Comparison of ENCODE assay signal across 8 cellular contexts in the genomic region with DNA sequence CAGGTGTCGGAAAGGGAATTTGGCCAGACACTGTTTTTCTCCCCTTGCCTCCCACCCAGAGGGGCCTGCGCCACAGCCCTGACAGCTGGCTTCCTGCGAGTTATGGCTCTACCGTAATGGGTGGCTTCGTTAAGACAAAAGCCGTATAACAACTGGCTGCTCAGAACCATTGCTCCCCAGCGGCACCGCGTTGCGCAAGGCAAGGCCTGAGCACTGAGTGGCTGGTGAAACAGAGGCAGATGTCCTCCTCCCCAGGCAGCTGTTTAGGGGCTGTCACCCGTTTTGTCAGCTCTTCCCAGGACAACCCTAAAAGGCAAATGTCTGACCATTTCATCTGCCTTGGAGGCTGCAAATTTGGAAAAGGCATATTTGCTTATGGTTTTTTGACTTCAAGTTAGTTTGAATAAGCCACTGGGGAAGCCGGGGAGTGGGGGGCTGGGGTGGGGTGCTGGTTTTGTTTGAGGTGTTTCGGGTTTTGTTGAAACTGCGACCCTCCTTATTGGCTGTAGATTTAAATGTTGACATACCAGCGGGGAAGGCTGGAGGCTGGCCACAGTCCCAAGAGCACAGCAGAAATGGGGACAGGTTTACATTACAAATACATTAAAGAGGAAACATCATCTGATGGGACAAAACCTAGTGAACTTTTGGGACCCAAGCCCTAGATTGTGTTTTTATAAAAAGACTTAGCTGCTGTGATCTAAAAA. TPM values are rescaled to one million over a fixed set of nuclear protein-coding genes. Genes with fewer than 3 reads are reported as not detected.
DNase-seq lines count a peak whose midpoint lies in the region; ATAC-seq and TF ChIP-seq lines count a peak whose summit lies in the region.

No MANE protein-coding gene starts in this region.

- H2BK120ac ChIP-seq in H9 (ENCODE audit: low read depth, low read length, poor library complexity, severe bottlenecking): no peak overlapping the region

- H4K8ac ChIP-seq in H9 (replicated peaks; ENCODE audit: insufficient read length, low read depth, low read length): no peak overlapping the region

- H3K4ac ChIP-seq in H9 (ENCODE audit: low read depth, low read length): no peak overlapping the region

- H3K4me2 ChIP-seq in H9 (ENCODE audit: insufficient read depth, insufficient read length, low read length) (peak overlapping the region; percentile 93), MM.1S (ENCODE audit: low read depth, low read length) (no peak overlapping the region)

- peak overlapping the region; percentile 71 to 88; a peak in 4 of 5 replicates for H3K4me3 Mint-ChIP-seq in H9

- no peak overlapping the region for H2BK5ac ChIP-seq in H9 (ENCODE audit: insufficient read length, low read length)

- DNase-seq in H9 (peak; percentile 57), Peyer's patch (peak in 2 of 3 donors; percentile 46 to 73), caudate nucleus (lab: John Stamatoyannopoulos, UW) (peak in 16 of 61 donors; percentile 22 to 65 (median 40)), MM.1S (no peak)
- DNase-seq in NK-92 treated with Interleukin-12 subunit alpha and Interleukin-12 subunit beta, amount 100 ng/mL, for 24 hours (lab: John Stamatoyannopoulos, UW): no peak

- no peak overlapping the region for H3K23ac ChIP-seq in H9 (ENCODE audit: insufficient read length, low read depth, low read length)

- no peaks in the 10 kb centered on the region for H3F3A ChIP-seq in MM.1S (ENCODE audit: insufficient read depth, low read length)

- no peaks in the 10 kb centered on the region for H3K79me2 ChIP-seq in H9 (ENCODE audit: insufficient read depth, low read length)
- H3K79me2 ChIP-seq in MM.1S (ENCODE audit: low read length): no peaks in the 10 kb centered on the region

- no peak overlapping the region for H2AK5ac ChIP-seq in H9 (ENCODE audit: insufficient read length, low read length)

- no peak overlapping the region for H3K14ac ChIP-seq in H9 (ENCODE audit: insufficient read depth, low read length)

- no peak for TF ChIP-seq POLR2A in Peyer's patch (IDR thresholded peaks at IDR 0.05)

- peaks cover 19% of the 10 kb centered on the region; the same call in 1 of the 2 replicates for H3K27me3 ChIP-seq in H9 (ENCODE audit: insufficient read depth, low read length)
- peaks cover 0 to 22% of the 10 kb centered on the region in 2 donors for H3K27me3 ChIP-seq in Peyer's patch
- H3K27me3 ChIP-seq in mucosa of rectum (ENCODE audit: control insufficient read depth in 2 of 2, insufficient read depth in 2 of 2, low read length in 2 of 2): peaks cover 16 to 24% of the 10 kb centered on the region in 2 donors
- H3K27me3 ChIP-seq in MM.1S (replicated peaks; ENCODE audit: insufficient read depth, low read length): peaks cover 10% of the 10 kb centered on the region; the same call in 1 of the 2 replicates

- no peaks in the 10 kb centered on the region for H3K4me1 ChIP-seq in H9 (ENCODE audit: insufficient read depth, low read length)
- peaks cover 7 to 24% (median 14%) of the 10 kb centered on the region in 4 donors for H3K4me1 ChIP-seq in Peyer's patch
- H3K4me1 ChIP-seq in mucosa of rectum (ENCODE audit: control insufficient read depth in 2 of 2, insufficient read depth in 2 of 2, low read length in 2 of 2): peaks cover 0 to 6% of the 10 kb centered on the region in 2 donors
- H3K4me1 ChIP-seq in MM.1S (ENCODE audit: low read length): no peaks in the 10 kb centered on the region

- no peak overlapping the region for H3K27ac Mint-ChIP-seq in H9

- H4K5ac ChIP-seq in H9 (ENCODE audit: insufficient read length, low read depth, low read length): no peak overlapping the region

- H3K9me3 Mint-ChIP-seq in H9: peaks cover 0 to 2% of the 10 kb centered on the region in 2 experiments; a peak in 3 of 5 replicates

- H2BK15ac ChIP-seq in H9 (ENCODE audit: low read depth, low read length): no peak overlapping the region

- no CpG with 5 or more reads among the region's 15 CpGs for WGBS in H9 (ENCODE audit: extremely low coverage, insufficient read length, low lambda C conversion rate)

- no peaks in the 10 kb centered on the region for H3K79me1 ChIP-seq in H9 (ENCODE audit: insufficient read depth, low read depth, low read length, poor library complexity, severe bottlenecking)

- H2BK12ac ChIP-seq in H9 (ENCODE audit: insufficient read length, low read depth, low read length): no peak overlapping the region

- peak overlapping the region in 3 of 4 donors; percentile 50 to 80 (median 58) for H3K4me3 ChIP-seq in Peyer's patch
- H3K4me3 ChIP-seq in mucosa of rectum (ENCODE audit: low read length in 2 of 2): peak overlapping the region in 1 of 2 donors; percentile 63
- no peak overlapping the region for H3K4me3 ChIP-seq in MM.1S (ENCODE audit: low read length)

- no peaks in the 10 kb centered on the region for H3K9me2 ChIP-seq in MM.1S (replicated peaks; ENCODE audit: insufficient read depth, low read length)

- H3K36me3 ChIP-seq in Peyer's patch (no peaks in the 10 kb centered on the region), mucosa of rectum (ENCODE audit: control insufficient read depth in 2 of 2, insufficient read depth in 2 of 2, low read length in 2 of 2) (no peaks in the 10 kb centered on the region), MM.1S (replicated peaks; ENCODE audit: insufficient read depth, low read length) (no peaks in the 10 kb centered on the region)

- TF ChIP-seq CTCF in H9 (conservative IDR thresholded peaks at IDR 0.05) (no peak), Peyer's patch (IDR thresholded peaks at IDR 0.05) (no peak), MM.1S (IDR thresholded peaks at IDR 0.05; ENCODE audit: low read length) (no peak)

- H3K9me3 ChIP-seq in H9 (ENCODE audit: control insufficient read depth, low read depth, low read length) (no peaks in the 10 kb centered on the region), Peyer's patch (no peaks in the 10 kb centered on the region), mucosa of rectum (ENCODE audit: control insufficient read depth in 2 of 2, low read length in 2 of 2) (no peaks in the 10 kb centered on the region), MM.1S (replicated peaks; ENCODE audit: insufficient read depth, low read length) (no peaks in the 10 kb centered on the region)

- H2AFZ ChIP-seq in H9 (ENCODE audit: low read length): no peak overlapping the region
- H2AFZ ChIP-seq in MM.1S (ENCODE audit: low read length): no peak overlapping the region

- no peak overlapping the region for H3K56ac ChIP-seq in H9 (ENCODE audit: insufficient read length, low read depth, low read length)

- no peak overlapping the region for H4K91ac ChIP-seq in H9 (ENCODE audit: insufficient read length, low read depth, low read length)

- H2BK20ac ChIP-seq in H9 (ENCODE audit: low read depth, low read length, poor library complexity, severe bottlenecking): no peak overlapping the region

- no peak overlapping the region for H3T11ph ChIP-seq in H9 (ENCODE audit: low read length)

- ATAC-seq in GM21825 (IDR thresholded peaks at IDR 0.05; ENCODE audit: unreplicated experiment) (no peak), HG02884 (IDR thresholded peaks at IDR 0.05; ENCODE audit: unreplicated experiment) (no peak)

- H3K9ac ChIP-seq in H9 (ENCODE audit: extremely low read depth, insufficient read length, low read length) (no peak overlapping the region), mucosa of rectum (ENCODE audit: low read depth in 1 of 2, low read length in 2 of 2) (peak overlapping the region; percentile 1 to 32), MM.1S (ENCODE audit: low read length) (no peak overlapping the region)

- H3K27ac ChIP-seq in H9 (ENCODE audit: insufficient read length, low read depth, low read length) (no peak overlapping the region), Peyer's patch (peak overlapping the region; percentile 70 to 98 (median 86)), caudate nucleus (ENCODE audit: low read depth, low read length) (peak overlapping the region; percentile 89), mucosa of rectum (ENCODE audit: low read depth in 2 of 2, low read length in 2 of 2) (peak overlapping the region in 1 of 2 donors; percentile 67), MM.1S (ENCODE audit: low read length) (no peak overlapping the region)

- no peaks in the 10 kb centered on the region for H4K20me1 ChIP-seq in H9 (ENCODE audit: control insufficient read depth, insufficient read depth, insufficient read length)
- H4K20me1 ChIP-seq in MM.1S (ENCODE audit: insufficient read depth, low read length): no peaks in the 10 kb centered on the region

- peaks cover 22 to 26% of the 10 kb centered on the region in 2 experiments for H3K4me1 Mint-ChIP-seq in H9

- no peaks in the 10 kb centered on the region; a peak in 1 of 7 replicates for H3K36me3 Mint-ChIP-seq in H9 (ENCODE audit: insufficient read depth in 1 of 3, low read depth in 3 of 3)

- no peak overlapping the region for H3K18ac ChIP-seq in H9 (ENCODE audit: insufficient read length, low read depth, low read length)

- peaks cover 20% of the 10 kb centered on the region for H3K23me2 ChIP-seq in H9 (ENCODE audit: insufficient read length, low read depth, low read length, poor library complexity, severe bottlenecking)

- peaks cover 56% of the 10 kb centered on the region for H3K27me3 Mint-ChIP-seq in H9 (ENCODE audit: low read depth)

RNA-seq across cellular contexts. Expression of a gene that starts 0.7 kb away (rescaled TPM):
- total RNA-seq in H9 (2021): 0.86 and 1.8 TPM in 2 replicates
- total RNA-seq in Peyer's patch: 10 to 100 TPM in 3 of 4 donors, 1 to 10 TPM in 1; 8.3 to 54.5 (median 11.4) TPM

Comparison
In these comparisons a context has a peak if more than half of its experiments do, and no peak if none do; other contexts are left out.
1. DNase-seq: peak in H9 (single experiment) and Peyer's patch (2 of 3); none in MM.1S (single experiment) and NK-92 treated with Interleukin-12 subunit alpha and Interleukin-12 subunit beta, amount 100 ng/mL, for 24 hours (single experiment).
2. H3K27ac ChIP-seq: peak in Peyer's patch (4 of 4) and caudate nucleus (single experiment); none in H9 (single experiment) and MM.1S (single experiment).
3. H3K9ac ChIP-seq: peak in mucosa of rectum (2 of 2); none in H9 (single experiment) and MM.1S (single experiment).